ENCODE assay signal across 1 cellular context in the genomic region with DNA sequence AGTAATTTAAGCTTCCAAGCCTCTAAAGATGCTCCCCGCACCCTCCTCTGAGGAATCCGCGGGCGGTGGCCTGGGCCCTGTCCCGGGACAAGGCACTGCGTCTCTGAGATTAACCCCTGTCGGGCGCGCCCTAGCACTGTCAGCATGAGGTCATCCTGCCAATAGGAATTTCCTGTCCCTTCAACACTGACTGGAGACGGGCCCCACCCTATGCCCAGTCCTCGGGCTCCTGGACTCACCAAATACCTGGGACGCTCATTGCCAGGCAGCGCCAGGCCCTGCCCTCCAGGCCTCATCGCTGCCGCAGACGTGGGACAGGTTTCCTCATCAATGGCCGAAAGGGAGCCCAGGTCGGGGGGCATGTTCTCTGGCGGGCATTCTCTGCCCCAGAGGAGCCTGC.
TF ChIP-seq lines count a peak whose summit lies in the region.

No MANE protein-coding gene starts in this region.

TF ChIP-seq in GM23338, 12 proteins besides CTCF, POLR2A, EP300 and RAD21 (continued from another document):
- TF ChIP-seq, protein P1, sequence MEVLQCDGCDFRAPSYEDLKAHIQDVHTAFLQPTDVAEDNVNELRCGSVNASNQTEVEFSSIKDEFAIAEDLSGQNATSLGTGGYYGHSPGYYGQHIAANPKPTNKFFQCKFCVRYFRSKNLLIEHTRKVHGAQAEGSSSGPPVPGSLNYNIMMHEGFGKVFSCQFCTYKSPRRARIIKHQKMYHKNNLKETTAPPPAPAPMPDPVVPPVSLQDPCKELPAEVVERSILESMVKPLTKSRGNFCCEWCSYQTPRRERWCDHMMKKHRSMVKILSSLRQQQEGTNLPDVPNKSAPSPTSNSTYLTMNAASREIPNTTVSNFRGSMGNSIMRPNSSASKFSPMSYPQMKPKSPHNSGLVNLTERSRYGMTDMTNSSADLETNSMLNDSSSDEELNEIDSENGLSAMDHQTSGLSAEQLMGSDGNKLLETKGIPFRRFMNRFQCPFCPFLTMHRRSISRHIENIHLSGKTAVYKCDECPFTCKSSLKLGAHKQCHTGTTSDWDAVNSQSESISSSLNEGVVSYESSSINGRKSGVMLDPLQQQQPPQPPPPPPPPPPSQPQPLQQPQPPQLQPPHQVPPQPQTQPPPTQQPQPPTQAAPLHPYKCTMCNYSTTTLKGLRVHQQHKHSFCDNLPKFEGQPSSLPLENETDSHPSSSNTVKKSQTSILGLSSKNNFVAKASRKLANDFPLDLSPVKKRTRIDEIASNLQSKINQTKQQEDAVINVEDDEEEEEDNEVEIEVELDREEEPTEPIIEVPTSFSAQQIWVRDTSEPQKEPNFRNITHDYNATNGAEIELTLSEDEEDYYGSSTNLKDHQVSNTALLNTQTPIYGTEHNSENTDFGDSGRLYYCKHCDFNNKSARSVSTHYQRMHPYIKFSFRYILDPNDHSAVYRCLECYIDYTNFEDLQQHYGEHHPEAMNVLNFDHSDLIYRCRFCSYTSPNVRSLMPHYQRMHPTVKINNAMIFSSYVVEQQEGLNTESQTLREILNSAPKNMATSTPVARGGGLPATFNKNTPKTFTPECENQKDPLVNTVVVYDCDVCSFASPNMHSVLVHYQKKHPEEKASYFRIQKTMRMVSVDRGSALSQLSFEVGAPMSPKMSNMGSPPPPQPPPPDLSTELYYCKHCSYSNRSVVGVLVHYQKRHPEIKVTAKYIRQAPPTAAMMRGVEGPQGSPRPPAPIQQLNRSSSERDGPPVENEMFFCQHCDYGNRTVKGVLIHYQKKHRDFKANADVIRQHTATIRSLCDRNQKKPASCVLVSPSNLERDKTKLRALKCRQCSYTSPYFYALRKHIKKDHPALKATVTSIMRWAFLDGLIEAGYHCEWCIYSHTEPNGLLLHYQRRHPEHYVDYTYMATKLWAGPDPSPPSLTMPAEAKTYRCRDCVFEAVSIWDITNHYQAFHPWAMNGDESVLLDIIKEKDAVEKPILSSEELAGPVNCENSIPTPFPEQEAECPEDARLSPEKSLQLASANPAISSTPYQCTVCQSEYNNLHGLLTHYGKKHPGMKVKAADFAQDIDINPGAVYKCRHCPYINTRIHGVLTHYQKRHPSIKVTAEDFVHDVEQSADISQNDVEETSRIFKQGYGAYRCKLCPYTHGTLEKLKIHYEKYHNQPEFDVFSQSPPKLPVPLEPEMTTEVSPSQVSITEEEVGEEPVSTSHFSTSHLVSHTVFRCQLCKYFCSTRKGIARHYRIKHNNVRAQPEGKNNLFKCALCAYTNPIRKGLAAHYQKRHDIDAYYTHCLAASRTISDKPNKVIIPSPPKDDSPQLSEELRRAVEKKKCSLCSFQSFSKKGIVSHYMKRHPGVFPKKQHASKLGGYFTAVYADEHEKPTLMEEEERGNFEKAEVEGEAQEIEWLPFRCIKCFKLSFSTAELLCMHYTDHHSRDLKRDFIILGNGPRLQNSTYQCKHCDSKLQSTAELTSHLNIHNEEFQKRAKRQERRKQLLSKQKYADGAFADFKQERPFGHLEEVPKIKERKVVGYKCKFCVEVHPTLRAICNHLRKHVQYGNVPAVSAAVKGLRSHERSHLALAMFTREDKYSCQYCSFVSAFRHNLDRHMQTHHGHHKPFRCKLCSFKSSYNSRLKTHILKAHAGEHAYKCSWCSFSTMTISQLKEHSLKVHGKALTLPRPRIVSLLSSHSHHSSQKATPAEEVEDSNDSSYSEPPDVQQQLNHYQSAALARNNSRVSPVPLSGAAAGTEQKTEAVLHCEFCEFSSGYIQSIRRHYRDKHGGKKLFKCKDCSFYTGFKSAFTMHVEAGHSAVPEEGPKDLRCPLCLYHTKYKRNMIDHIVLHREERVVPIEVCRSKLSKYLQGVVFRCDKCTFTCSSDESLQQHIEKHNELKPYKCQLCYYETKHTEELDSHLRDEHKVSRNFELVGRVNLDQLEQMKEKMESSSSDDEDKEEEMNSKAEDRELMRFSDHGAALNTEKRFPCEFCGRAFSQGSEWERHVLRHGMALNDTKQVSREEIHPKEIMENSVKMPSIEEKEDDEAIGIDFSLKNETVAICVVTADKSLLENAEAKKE (CRISPR knock-in tag; IDR thresholded peaks at IDR 0.05): no peak
- TF ChIP-seq JUNB (IDR thresholded peaks at IDR 0.05; ENCODE audit: unreplicated experiment) (no peak), NANOG (IDR thresholded peaks at IDR 0.05; ENCODE audit: borderline replicate concordance) (no peak), EZH2 (IDR thresholded peaks at IDR 0.05; ENCODE audit: low read depth, unreplicated experiment) (no peak)
